ENCODE assay signal across 24 cellular contexts in the genomic region with DNA sequence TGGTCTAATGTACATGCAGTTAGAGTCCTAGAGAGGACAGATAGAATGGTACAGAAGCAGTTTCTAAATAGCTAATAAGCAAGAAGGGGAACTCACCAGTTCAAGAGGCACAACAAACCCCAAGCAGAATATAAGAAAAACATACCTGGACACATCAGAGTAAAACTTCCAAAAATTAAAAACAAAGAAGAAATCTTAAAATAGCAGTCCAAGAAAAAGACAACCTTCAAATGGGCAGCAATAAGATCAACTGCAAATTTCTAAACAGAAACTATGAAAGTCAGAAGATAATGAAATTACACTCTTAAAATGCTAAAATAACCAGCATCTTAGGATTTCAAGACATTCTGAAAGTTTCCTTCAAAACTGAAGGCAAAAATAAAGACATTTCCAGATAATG.
"Had no signal": no experiment of that assay in that cellular context is flagged by ENCODE, and none has a peak within 500 bp of the region (broad histone marks: within the 10 kb centered on the region; RNA-seq: fewer than 3 reads in every experiment).

No MANE protein-coding gene starts in this region.

- H3K4me3 Mint-ChIP-seq: activated CD4-positive, alpha-beta T cell treated with anti-CD3 and anti-CD28 coated beads, Interleukin-2, amount 10 ng/mL, durations not matched to agents 7 days and 5 days; activated CD8-positive, alpha-beta memory T cell treated with anti-CD3 and anti-CD28 coated beads, Interleukin-2, amount 10 ng/mL, durations not matched to agents 7 days and 5 days; activated CD8-positive, alpha-beta T cell treated with anti-CD3 and anti-CD28 coated beads for 36 hours; brain; dendritic cell treated with granulocyte-macrophage colony-stimulating factor and Interleukin-4, amounts not matched to agents 40 ng/mL and 50 ng/mL, for 4 days; type B pancreatic cell had no signal

- H3K27me3 ChIP-seq: heart left ventricle, sigmoid colon, vagina had no signal

- H3K27ac ChIP-seq: heart left ventricle, sigmoid colon, thoracic aorta, vagina had no signal

- DNase-seq: activated CD4-positive, alpha-beta T cell treated with anti-CD3 and anti-CD28 coated beads, Interleukin-2, amount 10 ng/mL, durations not matched to agents 7 days and 5 days; activated CD4-positive, CD25-positive, alpha-beta regulatory T cell treated with anti-CD3 and anti-CD28 coated beads, Interleukin-2, amount 50 U/mL, for 72 hours; activated CD8-positive, alpha-beta memory T cell treated with anti-CD3 and anti-CD28 coated beads, Interleukin-2, amount 10 ng/mL, durations not matched to agents 7 days and 5 days; activated CD8-positive, alpha-beta T cell treated with anti-CD3 and anti-CD28 coated beads for 36 hours; activated T-cell treated with anti-CD3 and anti-CD28 coated beads for 4 hours; aorta; effector CD4-positive, alpha-beta T cell; heart left ventricle; islet precursor cell; left cardiac atrium; mesenchymal stem cell; posterior cingulate gyrus; sigmoid colon; stimulated activated CD4-positive, alpha-beta T cell treated with anti-CD3 and anti-CD28 coated beads, Interleukin-15, amount 100 ng/mL, for 24 hours; stimulated activated CD4-positive, alpha-beta T cell treated with anti-CD3 and anti-CD28 coated beads, Interleukin-2, amount 100 ng/mL, for 48 hours; stimulated activated CD8-positive, alpha-beta memory T cell treated with anti-CD3 and anti-CD28 coated beads, Interleukin-4, amount 100 ng/mL, for 48 hours; stimulated activated naive CD4-positive, alpha-beta T cell treated with Interleukin-2 at 50 U/mL for 16 hours had no signal

- H3K27ac Mint-ChIP-seq: activated CD4-positive, alpha-beta T cell treated with anti-CD3 and anti-CD28 coated beads, Interleukin-2, amount 10 ng/mL, durations not matched to agents 7 days and 5 days; activated CD8-positive, alpha-beta memory T cell treated with anti-CD3 and anti-CD28 coated beads, Interleukin-2, amount 10 ng/mL, durations not matched to agents 7 days and 5 days; activated CD8-positive, alpha-beta T cell treated with anti-CD3 and anti-CD28 coated beads for 36 hours; activated naive CD4-positive, alpha-beta T cell treated with anti-CD3 and anti-CD28 coated beads, Interleukin-2, amount 50 U/mL, for 72 hours; brain; dendritic cell treated with granulocyte-macrophage colony-stimulating factor and Interleukin-4, amounts not matched to agents 40 ng/mL and 50 ng/mL, for 4 days; type B pancreatic cell had no signal

- H3K4me3 ChIP-seq: heart left ventricle, sigmoid colon, thoracic aorta, vagina had no signal

- H3K9me3 Mint-ChIP-seq: activated naive CD4-positive, alpha-beta T cell treated with anti-CD3 and anti-CD28 coated beads, Interleukin-2, amount 50 U/mL, for 72 hours had no signal

- ATAC-seq: activated CD8-positive, alpha-beta memory T cell treated with anti-CD3 and anti-CD28 coated beads, Interleukin-2, amount 10 ng/mL, durations not matched to agents 7 days and 5 days; activated CD8-positive, alpha-beta T cell treated with anti-CD3 and anti-CD28 coated beads for 36 hours; activated naive CD4-positive, alpha-beta T cell treated with anti-CD3 and anti-CD28 coated beads, Interleukin-2, amount 50 U/mL, for 72 hours; heart left ventricle; left cardiac atrium had no signal

- H3K36me3 ChIP-seq: heart left ventricle, sigmoid colon, thoracic aorta, vagina had no signal

- H3K27me3 Mint-ChIP-seq: activated CD4-positive, alpha-beta T cell treated with anti-CD3 and anti-CD28 coated beads, Interleukin-2, amount 10 ng/mL, durations not matched to agents 7 days and 5 days; activated CD8-positive, alpha-beta T cell treated with anti-CD3 and anti-CD28 coated beads for 36 hours; brain; dendritic cell treated with granulocyte-macrophage colony-stimulating factor and Interleukin-4, amounts not matched to agents 40 ng/mL and 50 ng/mL, for 4 days; type B pancreatic cell had no signal

- H3K4me2 ChIP-seq: smooth muscle cell had no signal

- H3K9me3 ChIP-seq: sigmoid colon, thoracic aorta, vagina had no signal
